In genomic region chr11:18088974-18089373, GRCh38 we compare ENCODE assay signal across 22 cellular contexts. TPM values are rescaled to one million over a fixed set of nuclear protein-coding genes. Genes with fewer than 3 reads are reported as not detected.
"Had no signal": no experiment of that assay in that cellular context is flagged by ENCODE, and none has a peak within 500 bp of the region (broad histone marks: within the 10 kb centered on the region; RNA-seq: fewer than 3 reads in every experiment).

No MANE protein-coding gene starts in this region.

- H3K27ac Mint-ChIP-seq: activated T-helper 1 cell treated with anti-CD3 and anti-CD28 coated beads, Interleukin-12 subunit alpha, Interleukin-12 subunit beta, Interleukin-2, Interleukin-4 antibody, amounts not matched to agents 30 ng/mL and 10 ng/mL and 1 ng/mL, durations not matched to agents 14 hours and 24 hours and 36 hours; nephron; stimulated activated naive CD8-positive, alpha-beta T cell treated with anti-CD3 and anti-CD28 coated beads, Interleukin-15, Interleukin-2, amounts not matched to agents 100 ng/mL and 50 ng/mL, for 24 hours had no signal

- H3K27ac ChIP-seq: coronary artery, parathyroid adenoma, right lobe of liver, suprapubic skin, transverse colon, uterus had no signal

- H3K4me1 Mint-ChIP-seq: central memory CD8-positive, alpha-beta T cell; nephron had no signal

- H3K9me3 ChIP-seq: right lobe of liver, suprapubic skin, transverse colon, uterus had no signal

- H3K36me3 ChIP-seq: uterus had no signal

- H3K4me3 ChIP-seq: coronary artery, lung, right lobe of liver, suprapubic skin, transverse colon, uterus had no signal

- H3K4me1 ChIP-seq: parathyroid adenoma, suprapubic skin, uterus had no signal

- H3K27me3 Mint-ChIP-seq: central memory CD8-positive, alpha-beta T cell; stimulated activated naive CD8-positive, alpha-beta T cell treated with anti-CD3 and anti-CD28 coated beads, Interleukin-15, Interleukin-2, amounts not matched to agents 100 ng/mL and 50 ng/mL, for 24 hours had no signal

- H3K9me3 Mint-ChIP-seq: activated T-helper 1 cell treated with anti-CD3 and anti-CD28 coated beads, Interleukin-12 subunit alpha, Interleukin-12 subunit beta, Interleukin-2, Interleukin-4 antibody, amounts not matched to agents 30 ng/mL and 10 ng/mL and 1 ng/mL, durations not matched to agents 14 hours and 24 hours and 36 hours; central memory CD8-positive, alpha-beta T cell; nephron; stimulated activated naive CD8-positive, alpha-beta T cell treated with anti-CD3 and anti-CD28 coated beads, Interleukin-15, Interleukin-2, amounts not matched to agents 100 ng/mL and 50 ng/mL, for 24 hours had no signal

- ATAC-seq: activated CD4-positive, CD25-positive, alpha-beta regulatory T cell treated with anti-CD3 and anti-CD28 coated beads, Interleukin-2, amount 50 U/mL, for 24 hours; left lobe of liver; right lobe of liver had no signal

- H3K4me3 Mint-ChIP-seq: activated T-helper 1 cell treated with anti-CD3 and anti-CD28 coated beads, Interleukin-12 subunit alpha, Interleukin-12 subunit beta, Interleukin-2, Interleukin-4 antibody, amounts not matched to agents 30 ng/mL and 10 ng/mL and 1 ng/mL, durations not matched to agents 14 hours and 24 hours and 36 hours; central memory CD8-positive, alpha-beta T cell; nephron; stimulated activated naive CD8-positive, alpha-beta T cell treated with anti-CD3 and anti-CD28 coated beads, Interleukin-15, Interleukin-2, amounts not matched to agents 100 ng/mL and 50 ng/mL, for 24 hours had no signal

- H2AFZ ChIP-seq: parathyroid adenoma had no signal

- H3K27me3 ChIP-seq: right lobe of liver, suprapubic skin, transverse colon, uterus had no signal

- H3K9ac ChIP-seq: parathyroid adenoma had no signal

- DNase-seq: activated T-cell treated with anti-CD3 and anti-CD28 coated beads for 4 hours; aorta; erythroblast; kidney; right lobe of liver; small intestine; stimulated activated CD4-positive, alpha-beta T cell treated with anti-CD3 and anti-CD28 coated beads, Interleukin-15, amount 100 ng/mL, for 24 hours; stimulated activated CD4-positive, alpha-beta T cell treated with anti-CD3 and anti-CD28 coated beads, Interleukin-2, amount 100 ng/mL, for 48 hours; T1000; transverse colon; uterus had no signal

RNA-seq across cellular contexts. Expression of gene MRGPRX3, which starts 43.4 kb away (rescaled TPM):
- total RNA-seq: activated T-helper 1 cell treated with anti-CD3 and anti-CD28 coated beads, Interleukin-12 subunit alpha, Interleukin-12 subunit beta, Interleukin-2, Interleukin-4 antibody, amounts not matched to agents 30 ng/mL and 10 ng/mL and 1 ng/mL, durations not matched to agents 14 hours and 24 hours and 36 hours; aorta; frontal cortex; kidney; left lobe of liver; suprapubic skin; transverse colon; uterus had no signal
- polyA plus RNA-seq: aorta, small intestine had no signal
